ENCODE assay signal across 35 cellular contexts in genomic region chr1:85624361-85624760, GRCh38. TPM values are rescaled to one million over a fixed set of nuclear protein-coding genes. Genes with fewer than 3 reads are reported as not detected.
"Had no signal": no experiment of that assay in that cellular context is flagged by ENCODE, and none has a peak within 500 bp of the region (broad histone marks: within the 10 kb centered on the region; RNA-seq: fewer than 3 reads in every experiment).

No MANE protein-coding gene starts in this region.

- H3K9me3 ChIP-seq: Peyer's patch, SJSA1 had no signal

- ATAC-seq: activated CD8-positive, alpha-beta T cell treated with anti-CD3 and anti-CD28 coated beads for 36 hours; activated T-cell treated with anti-CD3 and anti-CD28 coated beads, Interleukin-2, amount 50 U/mL, for 72 hours; activated T-helper 17 cell treated with anti-CD3 and anti-CD28 coated beads, Interleukin-2, amount 50 U/mL, for 72 hours had no signal

- H3K9ac ChIP-seq: KMS-11, SK-N-SH had no signal

- H3K4me3 Mint-ChIP-seq: activated CD4-positive, alpha-beta T cell treated with anti-CD3 and anti-CD28 coated beads, Interleukin-2, amount 10 ng/mL, durations not matched to agents 24 days and 14 days; activated CD8-positive, alpha-beta T cell treated with anti-CD3 and anti-CD28 coated beads for 36 hours; activated naive CD8-positive, alpha-beta T cell treated with anti-CD3 and anti-CD28 coated beads for 36 hours; activated T-cell treated with anti-CD3 and anti-CD28 coated beads, Interleukin-2, amount 50 U/mL, for 72 hours; activated T-helper 17 cell treated with anti-CD3 and anti-CD28 coated beads, Interleukin-2, amount 50 U/mL, for 72 hours; central memory CD8-positive, alpha-beta T cell; T-helper 1 cell treated with Interleukin-12 subunit alpha and Interleukin-12 subunit beta and Interleukin-4 antibody, amounts not matched to agents 30 μg/mL and 1 μg/mL, for 36 hours; T-helper 2 cell treated with Interferon-gamma antibody and Interleukin-4, amounts not matched to agents 5 μg/mL and 100 μg/mL, for 36 hours had no signal

- H3K4me1 Mint-ChIP-seq: activated naive CD8-positive, alpha-beta T cell treated with anti-CD3 and anti-CD28 coated beads for 36 hours; activated T-helper 17 cell treated with anti-CD3 and anti-CD28 coated beads, Interleukin-2, amount 50 U/mL, for 72 hours; central memory CD8-positive, alpha-beta T cell had no signal

- H3K4me3 ChIP-seq: cardiac muscle cell, Peyer's patch, SJSA1 had no signal

- DNase-seq: activated CD4-positive, alpha-beta T cell treated with anti-CD3 and anti-CD28 coated beads, Interleukin-2, amount 10 ng/mL, durations not matched to agents 24 days and 14 days; activated CD4-positive, alpha-beta T cell treated with anti-CD3 and anti-CD28 coated beads, Interleukin-2, amount 50 U/mL, for 4 hours; activated CD8-positive, alpha-beta T cell treated with anti-CD3 and anti-CD28 coated beads for 36 hours; activated effector memory CD4-positive, alpha-beta T cell treated with anti-CD3 and anti-CD28 coated beads, Interleukin-2, amount 50 U/mL, for 16 hours; activated naive CD4-positive, alpha-beta T cell; activated naive CD4-positive, alpha-beta T cell treated with anti-CD3 and anti-CD28 coated beads, Interleukin-2, amount 50 U/mL, for 16 hours; activated naive CD8-positive, alpha-beta T cell treated with anti-CD3 and anti-CD28 coated beads for 36 hours; activated T-cell treated with anti-CD3 and anti-CD28 coated beads, Interleukin-2, amount 50 U/mL, for 1 hour; activated T-cell treated with anti-CD3 and anti-CD28 coated beads, Interleukin-2, amount 50 U/mL, for 72 hours; amniotic stem cell; aorta; brain microvascular endothelial cell; NCI-H1105 treated with DMSO at 0.1 percent for 48 hours; NCI-H1436; NCI-H1694; NCI-H1930; NCI-H2081 treated with DMSO at 0.1 percent for 48 hours; NCI-H226; NCI-H446 treated with DMSO at 0.1 percent for 48 hours; NCI-H524; NCI-H69; NCI-H82; Peyer's patch; RPMI8226; SHP77 treated with DMSO at 0.1 percent for 48 hours; SK-N-SH had no signal

- H3K27ac ChIP-seq: cardiac muscle cell, KMS-11, Peyer's patch had no signal

- H3K27me3 ChIP-seq: brain microvascular endothelial cell, cardiac muscle cell, Peyer's patch, SJSA1 had no signal

- H3K27ac Mint-ChIP-seq: activated CD4-positive, alpha-beta T cell treated with anti-CD3 and anti-CD28 coated beads, Interleukin-2, amount 10 ng/mL, durations not matched to agents 24 days and 14 days; activated CD8-positive, alpha-beta T cell treated with anti-CD3 and anti-CD28 coated beads for 36 hours; activated naive CD8-positive, alpha-beta T cell treated with anti-CD3 and anti-CD28 coated beads for 36 hours; activated T-helper 17 cell treated with anti-CD3 and anti-CD28 coated beads, Interleukin-2, amount 50 U/mL, for 72 hours; T-helper 1 cell treated with Interleukin-12 subunit alpha and Interleukin-12 subunit beta and Interleukin-4 antibody, amounts not matched to agents 30 μg/mL and 1 μg/mL, for 36 hours; T-helper 2 cell treated with Interferon-gamma antibody and Interleukin-4, amounts not matched to agents 5 μg/mL and 100 μg/mL, for 36 hours had no signal

- H3K4me2 ChIP-seq: KMS-11, SK-N-SH had no signal

- H3K27me3 Mint-ChIP-seq: activated CD4-positive, alpha-beta T cell treated with anti-CD3 and anti-CD28 coated beads, Interleukin-2, amount 10 ng/mL, durations not matched to agents 24 days and 14 days; activated CD8-positive, alpha-beta T cell treated with anti-CD3 and anti-CD28 coated beads for 36 hours; activated naive CD8-positive, alpha-beta T cell treated with anti-CD3 and anti-CD28 coated beads for 36 hours; activated T-helper 17 cell treated with anti-CD3 and anti-CD28 coated beads, Interleukin-2, amount 50 U/mL, for 72 hours; central memory CD8-positive, alpha-beta T cell had no signal

- H3K36me3 ChIP-seq: brain microvascular endothelial cell, cardiac muscle cell, Peyer's patch had no signal

- H3K4me1 ChIP-seq: Peyer's patch had no signal

- FAIRE-seq: TTC549 had no signal

RNA-seq across cellular contexts. Expression of gene CCN1, which starts 43.8 kb away (rescaled TPM):
- total RNA-seq: activated CD8-positive, alpha-beta memory T cell treated with anti-CD3 and anti-CD28 coated beads for 36 hours; activated T-helper 17 cell treated with anti-CD3 and anti-CD28 coated beads, Interleukin-2, amount 50 U/mL, for 72 hours had no signal
